20 cellular contexts compared by ENCODE assay signal in the genomic region with DNA sequence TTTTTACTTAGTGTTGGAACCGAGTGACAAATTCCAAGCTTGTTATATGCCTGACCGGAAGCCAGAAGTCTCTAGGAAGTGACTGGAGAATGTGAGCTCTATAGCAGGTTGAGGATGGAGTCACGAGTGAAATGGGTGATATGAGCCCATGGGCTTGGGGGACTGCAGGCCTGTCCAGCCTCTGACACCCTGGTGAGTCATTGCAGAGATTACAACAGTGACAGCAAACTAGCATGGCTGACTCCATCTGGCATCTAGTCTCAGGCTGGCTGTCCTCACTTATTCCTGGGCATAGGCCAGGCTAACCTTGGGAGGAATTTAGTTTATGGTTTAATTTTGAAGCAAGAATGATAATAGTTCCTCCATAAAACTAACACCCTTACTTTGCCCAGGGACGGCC. TPM values are rescaled to one million over a fixed set of nuclear protein-coding genes. Genes with fewer than 3 reads are reported as not detected.
A peak's percentile ranks its signal among the peaks of the same experiment; 100 is the strongest.
DNase-seq lines count a peak whose midpoint lies in the region; FAIRE-seq and TF ChIP-seq lines count a peak whose summit lies in the region.
"Not testable (repeated sequence)": the region's sequence is repeated elsewhere in the genome, so short reads cannot be mapped to it uniquely, and the experiment has no call there.
"Had no signal": no experiment of that assay in that cellular context is flagged by ENCODE, and none has a peak within 500 bp of the region (broad histone marks: within the 10 kb centered on the region; RNA-seq: fewer than 3 reads in every experiment).

No MANE protein-coding gene starts in this region.

- WGBS in mammary epithelial cell (ENCODE audit: low coverage, missing lambda C conversion rate) = 30% methylated on average over 4 of the region's 4 CpGs

- DNase-seq in AG08396 (ENCODE audit: low spot score) (peak; percentile 68), GM04504 (ENCODE audit: low read depth) (peak; percentile 92), LHCN-M2 (ENCODE audit: low read depth) (peak; percentile 43), SW480 (ENCODE audit: low spot score) (peak; percentile 11), mammary epithelial cell (peak; percentile 61), fibroblast of mammary gland (ENCODE audit: low read depth) (peak; percentile 61), keratinocyte (ENCODE audit: low read depth, low spot score) (peak; percentile 40), stromal cell of bone marrow (ENCODE audit: low read depth) (peak; percentile 37)

- H3K27me3 ChIP-seq in mammary epithelial cell (ENCODE audit: insufficient read depth, low read length); keratinocyte (ENCODE audit: control insufficient read depth, extremely low read depth, insufficient read depth, low read length): not testable (repeated sequence)

- intact Hi-C loops in mammary epithelial cell (cut with micrococcal nuclease) = not testable (repeated sequence)

- H3K27ac ChIP-seq in mammary epithelial cell (ENCODE audit: insufficient read depth, low read depth, low read length) (peak overlapping the region; percentile 69), keratinocyte (ENCODE audit: control insufficient read depth, insufficient read depth, low read length) (peak overlapping the region; percentile 43)

- H3K4me1 ChIP-seq in mammary epithelial cell (ENCODE audit: insufficient read depth, low read length) (peaks cover 23% of the 10 kb centered on the region), keratinocyte (ENCODE audit: control insufficient read depth, extremely low read depth, insufficient read depth, low read length) (peaks cover 16% of the 10 kb centered on the region)

- not testable (repeated sequence) for H4K20me1 ChIP-seq in mammary epithelial cell (ENCODE audit: insufficient read depth, low read length); keratinocyte (ENCODE audit: control insufficient read depth, extremely low read depth, insufficient read depth, low read length)

- not testable (repeated sequence) for H3K4me3 ChIP-seq in mammary epithelial cell (replicated peaks in 1 of 3; ENCODE audit: insufficient read depth in 1 of 3, low read depth in 2 of 3, low read length in 3 of 3); fibroblast of mammary gland (ENCODE audit: control insufficient read depth, low read depth, low read length); keratinocyte (ENCODE audit: control insufficient read depth in 2 of 3, extremely low read depth in 1 of 3, insufficient read depth in 2 of 3, low read depth in 1 of 3, low read length in 3 of 3)

- not testable (repeated sequence) for H3K79me2 ChIP-seq in mammary epithelial cell (ENCODE audit: insufficient read depth, low read length); keratinocyte (ENCODE audit: control insufficient read depth, insufficient read depth, low read length)

- H3K9ac ChIP-seq in mammary epithelial cell (ENCODE audit: insufficient read depth, low read length); keratinocyte (ENCODE audit: control insufficient read depth, extremely low read depth, insufficient read depth, low read length): not testable (repeated sequence)

- not testable (repeated sequence) for H3K9me3 ChIP-seq in mammary epithelial cell (replicated peaks; ENCODE audit: insufficient read depth, low read length); keratinocyte (ENCODE audit: control insufficient read depth, low read depth, low read length)

- CTCF ChIA-PET in mammary epithelial cell (lab: Charles Lee; ENCODE audit: low non-redundant PET) = not testable (repeated sequence)

- H3K9me1 ChIP-seq in keratinocyte (ENCODE audit: control insufficient read depth, extremely low read depth, insufficient read depth, low read length) = not testable (repeated sequence)

- H3K4me2 ChIP-seq in mammary epithelial cell (ENCODE audit: insufficient read depth, low read depth, low read length) (peak overlapping the region; percentile 6), keratinocyte (ENCODE audit: control insufficient read depth, extremely low read depth, insufficient read depth, low read depth, low read length) (peak overlapping the region; percentile 25)

- H2AFZ ChIP-seq in mammary epithelial cell (ENCODE audit: low read depth, low read length) (peak overlapping the region; percentile 34), keratinocyte (ENCODE audit: control insufficient read depth, low read length) (peak overlapping the region; percentile 13)

- not testable (repeated sequence) for TF ChIP-seq CTCF in mammary epithelial cell (conservative IDR thresholded peaks at IDR 0.05 in 1 of 2, IDR thresholded peaks at IDR 0.05 in 1 of 2; ENCODE audit: extremely low read depth in 1 of 2, insufficient read depth in 1 of 2, low read depth in 1 of 2, low read length in 2 of 2); fibroblast of mammary gland (conservative IDR thresholded peaks at IDR 0.05; ENCODE audit: control insufficient read depth, insufficient read depth, low read depth, low read length); keratinocyte (optimal IDR thresholded peaks at IDR 0.05 in 1 of 3, IDR thresholded peaks at IDR 0.05 in 1 of 3, conservative IDR thresholded peaks at IDR 0.05 in 1 of 3; ENCODE audit: extremely low read depth in 1 of 3, insufficient read depth in 2 of 3, low read length in 3 of 3)

- in situ Hi-C loops in mammary epithelial cell (cut with MboI; ENCODE audit: low sequenced_read_pairs in 2 of 2) = not testable (repeated sequence)

- not testable (repeated sequence) for FAIRE-seq in keratinocyte (lab: Jason Lieb, UNC)

- not testable (repeated sequence) for BruUV-seq in mammary epithelial cell (replicated peaks; lab: Mats Ljungman, UMichigan)

- dilution Hi-C loops in mammary epithelial cell (cut with HindIII; ENCODE audit: low sequenced_read_pairs); keratinocyte (cut with MboI; ENCODE audit: extremely low pct_ligation_motif_present, low sequenced_read_pairs): not testable (repeated sequence)

- H3K36me3 ChIP-seq in mammary epithelial cell (ENCODE audit: insufficient read depth, low read length); keratinocyte (ENCODE audit: control insufficient read depth in 2 of 2, extremely low read depth in 1 of 2, insufficient read depth in 2 of 2, low read length in 2 of 2): not testable (repeated sequence)

RNA-seq across cellular contexts. Expression of a gene that starts 4.6 kb away (rescaled TPM):
- total RNA-seq in LHCN-M2 (2014; rRNA removed) (not detected in 2 replicates), mammary epithelial cell (not detected)
- 0.27 TPM for polyA plus RNA-seq in LHCN-M2 (2012)
- polyA plus RNA-seq in mammary epithelial cell (0.05 TPM), keratinocyte (0.09 to 0.17 TPM (median 0.14 TPM) in 3 replicates)
- polyA minus RNA-seq in mammary epithelial cell (not detected), keratinocyte (not detected in 3 replicates)
- 20.8 TPM for polyA plus RNA-seq in keratinocyte (2011; ENCODE audit: low read depth)
- polyA plus RNA-seq in keratinocyte (2011; cell fraction: cytosol; rRNA removed) = 0.17 and 0.50 TPM in 2 replicates
- 0.44 and 1.2 TPM in 2 replicates for polyA plus RNA-seq in keratinocyte (2011; cell fraction: nucleus; rRNA removed)
- polyA plus RNA-seq in keratinocyte (2012; ENCODE audit: low replicate concordance) = 0.11 and 23.7 TPM in 2 replicates
- not detected for polyA minus RNA-seq in keratinocyte (2011; cell fraction: cytosol; rRNA and poly(A)+ RNA removed)
- polyA minus RNA-seq in keratinocyte (2011; cell fraction: nucleus; rRNA and poly(A)+ RNA removed) = 0.32 TPM in 1 of 2 replicates, not detected in the other
- total RNA-seq: activated B cell treated with CpG ODN at 0.5 μM for 24 hours; activated T-cell treated with anti-CD3 and anti-CD28 coated beads, Interleukin-2, amount 50 U/mL, for 4 hours; CD4-positive, alpha-beta memory T cell; GM23338; kidney epithelial cell; lower lobe of right lung; mucosa of gallbladder; right atrium auricular region; spleen; tibial nerve had no signal
- polyA plus RNA-seq: CD4-positive, alpha-beta memory T cell; esophagus; GM23338; neural cell; spleen had no signal

RNA-seq across cellular contexts. Expression of a gene that starts 51.6 kb away (rescaled TPM):
- not detected in 2 replicates for total RNA-seq in LHCN-M2 (2014; rRNA removed)
- polyA plus RNA-seq in LHCN-M2 (2012) = not detected
- total RNA-seq in mammary epithelial cell = not detected
- polyA plus RNA-seq in mammary epithelial cell = not detected
- not detected for polyA minus RNA-seq in mammary epithelial cell
- 0.03 TPM in 1 of 3 replicates, not detected in the others for polyA plus RNA-seq in keratinocyte
- polyA plus RNA-seq in keratinocyte (2011; ENCODE audit: low read depth) = not detected
- polyA plus RNA-seq in keratinocyte (2011; cell fraction: cytosol; rRNA removed) = not detected in 2 replicates
- not detected in 2 replicates for polyA plus RNA-seq in keratinocyte (2011; cell fraction: nucleus; rRNA removed)
- 2.0 TPM in 1 of 2 replicates, not detected in the other for polyA plus RNA-seq in keratinocyte (2012; ENCODE audit: low replicate concordance)
- polyA minus RNA-seq in keratinocyte = not detected in 3 replicates
- not detected for polyA minus RNA-seq in keratinocyte (2011; cell fraction: cytosol; rRNA and poly(A)+ RNA removed)
- not detected in 2 replicates for polyA minus RNA-seq in keratinocyte (2011; cell fraction: nucleus; rRNA and poly(A)+ RNA removed)
- total RNA-seq: activated B cell treated with CpG ODN at 0.5 μM for 24 hours; activated T-cell treated with anti-CD3 and anti-CD28 coated beads, Interleukin-2, amount 50 U/mL, for 4 hours; CD4-positive, alpha-beta memory T cell; GM23338; kidney epithelial cell; lower lobe of right lung; mucosa of gallbladder; right atrium auricular region; spleen; tibial nerve had no signal
- polyA plus RNA-seq: CD4-positive, alpha-beta memory T cell; esophagus; GM23338; neural cell; spleen had no signal

Comparison
In these comparisons a context has a peak if more than half of its experiments do, and no peak if none do; other contexts are left out.
1. DNase-seq: peak in every context shown above with its lines; median percentile 92 in GM04504; 68 in AG08396; 61 in mammary epithelial cell; 61 in fibroblast of mammary gland; 43 in LHCN-M2; 40 in keratinocyte; 37 in stromal cell of bone marrow; 11 in SW480.